Comparison of ENCODE assay signal across 23 cellular contexts in the genomic region with DNA sequence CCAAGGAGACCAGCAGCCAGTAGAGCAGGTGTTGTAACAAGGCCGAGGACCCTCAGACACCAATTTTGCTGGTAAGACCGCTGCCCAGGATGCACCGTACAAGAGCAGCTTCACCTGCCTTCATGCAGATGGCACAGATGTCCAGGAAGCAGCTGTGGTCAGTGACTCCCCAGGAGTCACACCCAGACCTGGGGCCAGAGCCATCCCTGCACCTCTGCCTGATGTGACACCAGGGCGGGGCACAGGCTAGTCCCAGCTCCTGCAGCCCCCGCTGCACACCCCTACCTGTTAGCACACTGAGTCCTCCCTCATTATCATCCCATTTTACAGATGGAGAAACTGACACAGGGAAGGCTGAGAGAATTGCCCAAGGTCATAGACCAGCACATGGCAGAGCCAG. TPM values are rescaled to one million over a fixed set of nuclear protein-coding genes. Genes with fewer than 3 reads are reported as not detected.
A peak's percentile ranks its signal among the peaks of the same experiment; 100 is the strongest.
DNase-seq lines count a peak whose midpoint lies in the region; ATAC-seq, FAIRE-seq and TF ChIP-seq lines count a peak whose summit lies in the region.
"Had no signal": no experiment of that assay in that cellular context is flagged by ENCODE, and none has a peak within 500 bp of the region (broad histone marks: within the 10 kb centered on the region; RNA-seq: fewer than 3 reads in every experiment).

No MANE protein-coding gene starts in this region.

- H3K36me3 ChIP-seq in CD4-positive, alpha-beta memory T cell (ENCODE audit: insufficient read depth, low read length), result peaks cover 8% of the 10 kb centered on the region
- H3K36me3 ChIP-seq in esophagus muscularis mucosa, result no peaks in the 10 kb centered on the region
- H3K36me3 ChIP-seq: colonic mucosa had no signal

- no peak for TF ChIP-seq POLR2A in esophagus muscularis mucosa (IDR thresholded peaks at IDR 0.05; ENCODE audit: low read depth)

- WGBS in esophagus muscularis mucosa, result 97% methylated on average over 3 of the region's 5 CpGs

- no peak for TF ChIP-seq EP300 in esophagus muscularis mucosa (IDR thresholded peaks at IDR 0.05)

- CTCF ChIA-PET in CD4-positive, alpha-beta memory T cell (lab: Charles Lee; ENCODE audit: partially characterized antibody), result interaction anchor here (1.0 to 1.5 kb wide), 3 partner anchors 36 to 176 kb away, joined by 3 to 6 read pairs (median 4); a partner anchor contains a TSS

- H3K4me3 Mint-ChIP-seq in activated CD4-positive, alpha-beta T cell treated with anti-CD3 and anti-CD28 coated beads, Interleukin-2, amount 10 ng/mL, durations not matched to agents 24 days and 14 days, result peak overlapping the region; percentile 94
- peak overlapping the region in 7 of 8 donors; percentile 35 to 93 (median 50) for H3K4me3 Mint-ChIP-seq in CD4-positive, alpha-beta memory T cell
- H3K4me3 Mint-ChIP-seq in activated T-helper 1 cell treated with anti-CD3 and anti-CD28 coated beads, Interleukin-12 subunit alpha, Interleukin-12 subunit beta, Interleukin-2, Interleukin-4 antibody, amounts not matched to agents 30 ng/mL and 10 ng/mL and 1 ng/mL, durations not matched to agents 14 hours and 24 hours and 36 hours, result peak overlapping the region; percentile 97
- peak overlapping the region; percentile 93 for H3K4me3 Mint-ChIP-seq in natural killer cell

- H3K4me3 ChIP-seq in CD4-positive, alpha-beta memory T cell (ENCODE audit: low read length in 2 of 2), result no peak overlapping the region
- H3K4me3 ChIP-seq in esophagus muscularis mucosa, result no peak overlapping the region
- H3K4me3 ChIP-seq: A549, colonic mucosa, psoas muscle, SK-N-MC, smooth muscle cell had no signal

- no peaks in the 10 kb centered on the region for H3K27me3 Mint-ChIP-seq in activated CD4-positive, alpha-beta T cell treated with anti-CD3 and anti-CD28 coated beads, Interleukin-2, amount 10 ng/mL, durations not matched to agents 24 days and 14 days
- no peaks in the 10 kb centered on the region for H3K27me3 Mint-ChIP-seq in CD4-positive, alpha-beta memory T cell
- H3K27me3 Mint-ChIP-seq in activated T-helper 1 cell treated with anti-CD3 and anti-CD28 coated beads, Interleukin-12 subunit alpha, Interleukin-12 subunit beta, Interleukin-2, Interleukin-4 antibody, amounts not matched to agents 30 ng/mL and 10 ng/mL and 1 ng/mL, durations not matched to agents 14 hours and 24 hours and 36 hours (ENCODE audit: insufficient read depth), result no peaks in the 10 kb centered on the region
- peaks cover 0 to 3% of the 10 kb centered on the region in 2 donors for H3K27me3 Mint-ChIP-seq in natural killer cell (ENCODE audit: low read depth in 2 of 2)

- no peaks in the 10 kb centered on the region for H3K9me3 Mint-ChIP-seq in activated CD4-positive, alpha-beta T cell treated with anti-CD3 and anti-CD28 coated beads, Interleukin-2, amount 10 ng/mL, durations not matched to agents 24 days and 14 days
- peaks cover 0 to 1% (median 0%) of the 10 kb centered on the region in 8 donors for H3K9me3 Mint-ChIP-seq in CD4-positive, alpha-beta memory T cell
- H3K9me3 Mint-ChIP-seq in activated T-helper 1 cell treated with anti-CD3 and anti-CD28 coated beads, Interleukin-12 subunit alpha, Interleukin-12 subunit beta, Interleukin-2, Interleukin-4 antibody, amounts not matched to agents 30 ng/mL and 10 ng/mL and 1 ng/mL, durations not matched to agents 14 hours and 24 hours and 36 hours, result no peaks in the 10 kb centered on the region
- H3K9me3 Mint-ChIP-seq in natural killer cell, result no peaks in the 10 kb centered on the region

- POLR2A ChIA-PET in CD4-positive, alpha-beta memory T cell (lab: Charles Lee; ENCODE audit: partially characterized antibody), result interaction anchor here (1.0 to 6.7 kb wide), 4 partner anchors 23 to 170 kb away, joined by 3 to 179 read pairs (median 4); a partner anchor contains a TSS

- peak overlapping the region; percentile 65 for H3K27ac Mint-ChIP-seq in activated CD4-positive, alpha-beta T cell treated with anti-CD3 and anti-CD28 coated beads, Interleukin-2, amount 10 ng/mL, durations not matched to agents 24 days and 14 days
- H3K27ac Mint-ChIP-seq in CD4-positive, alpha-beta memory T cell, result peak overlapping the region; percentile 30 to 96 (median 80)
- H3K27ac Mint-ChIP-seq in activated T-helper 1 cell treated with anti-CD3 and anti-CD28 coated beads, Interleukin-12 subunit alpha, Interleukin-12 subunit beta, Interleukin-2, Interleukin-4 antibody, amounts not matched to agents 30 ng/mL and 10 ng/mL and 1 ng/mL, durations not matched to agents 14 hours and 24 hours and 36 hours, result peak overlapping the region; percentile 24
- peak overlapping the region; percentile 70 to 100 for H3K27ac Mint-ChIP-seq in natural killer cell

- DNase-seq in activated CD4-positive, alpha-beta T cell treated with anti-CD3 and anti-CD28 coated beads, Interleukin-2, amount 10 ng/mL, durations not matched to agents 24 days and 14 days, result no peak
- DNase-seq in activated CD4-positive, alpha-beta T cell treated with anti-CD3 and anti-CD28 coated beads for 48 hours, result no peak
- DNase-seq in CD4-positive, alpha-beta memory T cell, result no peak
- no peak for DNase-seq in activated T-helper 1 cell treated with anti-CD3 and anti-CD28 coated beads, Interleukin-12 subunit alpha, Interleukin-12 subunit beta, Interleukin-2, Interleukin-4 antibody, amounts not matched to agents 30 ng/mL and 10 ng/mL and 1 ng/mL, durations not matched to agents 14 hours and 24 hours and 36 hours (ENCODE audit: low spot score)
- DNase-seq in natural killer cell (no peak), RCC 7860 (ENCODE audit: low spot score) (no peak), esophagus muscularis mucosa (ENCODE audit: extremely low spot score) (no peak)
- DNase-seq: activated effector memory CD4-positive, alpha-beta T cell treated with anti-CD3 and anti-CD28 coated beads, Interleukin-2, amount 50 U/mL, for 16 hours; colonic mucosa; foreskin fibroblast; GOT3; kidney glomerular epithelial cell; mesendoderm; MM.1S; NCI-H1694; NCI-H774; psoas muscle had no signal

- ATAC-seq in natural killer cell (no peak), HG02938 (IDR thresholded peaks at IDR 0.05; ENCODE audit: unreplicated experiment) (no peak)
- ATAC-seq: A549, Panc1 had no signal

- peaks cover 60% of the 10 kb centered on the region for H3K4me1 Mint-ChIP-seq in activated CD4-positive, alpha-beta T cell treated with anti-CD3 and anti-CD28 coated beads, Interleukin-2, amount 10 ng/mL, durations not matched to agents 24 days and 14 days
- peaks cover 53 to 96% (median 72%) of the 10 kb centered on the region in 4 donors for H3K4me1 Mint-ChIP-seq in CD4-positive, alpha-beta memory T cell
- peaks cover 70% of the 10 kb centered on the region for H3K4me1 Mint-ChIP-seq in activated T-helper 1 cell treated with anti-CD3 and anti-CD28 coated beads, Interleukin-12 subunit alpha, Interleukin-12 subunit beta, Interleukin-2, Interleukin-4 antibody, amounts not matched to agents 30 ng/mL and 10 ng/mL and 1 ng/mL, durations not matched to agents 14 hours and 24 hours and 36 hours (ENCODE audit: low read depth)
- H3K4me1 Mint-ChIP-seq in natural killer cell, result peaks cover 78 to 86% of the 10 kb centered on the region in 2 donors

- peaks cover 81% of the 10 kb centered on the region for H3K4me1 ChIP-seq in CD4-positive, alpha-beta memory T cell (ENCODE audit: insufficient read depth, low read length)
- peaks cover 9 to 19% (median 12%) of the 10 kb centered on the region in 4 donors for H3K4me1 ChIP-seq in esophagus muscularis mucosa
- H3K4me1 ChIP-seq: psoas muscle had no signal

- H3K36me3 Mint-ChIP-seq in activated CD4-positive, alpha-beta T cell treated with anti-CD3 and anti-CD28 coated beads, Interleukin-2, amount 10 ng/mL, durations not matched to agents 24 days and 14 days (ENCODE audit: low read depth), result peaks cover 59% of the 10 kb centered on the region
- H3K36me3 Mint-ChIP-seq in CD4-positive, alpha-beta memory T cell, result peaks cover 14 to 46% of the 10 kb centered on the region in 2 donors
- peaks cover 33% of the 10 kb centered on the region for H3K36me3 Mint-ChIP-seq in activated T-helper 1 cell treated with anti-CD3 and anti-CD28 coated beads, Interleukin-12 subunit alpha, Interleukin-12 subunit beta, Interleukin-2, Interleukin-4 antibody, amounts not matched to agents 30 ng/mL and 10 ng/mL and 1 ng/mL, durations not matched to agents 14 hours and 24 hours and 36 hours (ENCODE audit: low read depth)
- no peaks in the 10 kb centered on the region for H3K36me3 Mint-ChIP-seq in natural killer cell

- intact Hi-C loops in activated CD4-positive, alpha-beta T cell treated with anti-CD3 and anti-CD28 coated beads, Interleukin-2, amount 10 ng/mL, durations not matched to agents 24 days and 14 days (cut with micrococcal nuclease), result loop anchor here (5.0 to 10.0 kb wide), 2 partner anchors 178 to 205 kb away; a partner anchor contains a TSS
- intact Hi-C loops in CD4-positive, alpha-beta memory T cell (cut with micrococcal nuclease), result loop anchor here (10.0 kb wide), 3 partner anchors 55 to 215 kb away; a partner anchor contains a TSS
- intact Hi-C loops in activated T-helper 1 cell treated with anti-CD3 and anti-CD28 coated beads, Interleukin-12 subunit alpha, Interleukin-12 subunit beta, Interleukin-2, Interleukin-4 antibody, amounts not matched to agents 30 ng/mL and 10 ng/mL and 1 ng/mL, durations not matched to agents 14 hours and 24 hours and 36 hours (cut with micrococcal nuclease), result loop anchor here (5.0 to 10.0 kb wide), 3 partner anchors 365 to 673 kb away; a partner anchor contains a TSS
- intact Hi-C loops in natural killer cell (cut with micrococcal nuclease), result loop anchor here (2.0 to 5.0 kb wide), 2 partner anchors 319 to 573 kb away; a partner anchor contains a TSS
- intact Hi-C loops in esophagus muscularis mucosa (cut with DNase I), result no loop called here

- peak overlapping the region; percentile 89 for H3K27ac ChIP-seq in CD4-positive, alpha-beta memory T cell (ENCODE audit: low read depth, low read length)
- H3K27ac ChIP-seq in esophagus muscularis mucosa (replicated peaks in 1 of 4), result no peak overlapping the region
- H3K27ac ChIP-seq: A549, colonic mucosa, psoas muscle, SK-N-MC had no signal

- no peak for FAIRE-seq in RCC 7860 (lab: Jason Lieb, UNC)
- FAIRE-seq: A549, TTC549 had no signal

- H3K9me3 ChIP-seq in CD4-positive, alpha-beta memory T cell (ENCODE audit: control insufficient read depth in 1 of 2, low read length in 2 of 2), result no peaks in the 10 kb centered on the region
- no peaks in the 10 kb centered on the region for H3K9me3 ChIP-seq in esophagus muscularis mucosa
- H3K9me3 ChIP-seq: A549, colonic mucosa, psoas muscle had no signal

- no peaks in the 10 kb centered on the region for H3K27me3 ChIP-seq in CD4-positive, alpha-beta memory T cell (ENCODE audit: insufficient read depth, low read length)
- peaks cover 0 to 27% (median 0%) of the 10 kb centered on the region in 4 donors for H3K27me3 ChIP-seq in esophagus muscularis mucosa
- H3K27me3 ChIP-seq: colonic mucosa had no signal

- TF ChIP-seq CTCF in natural killer cell (IDR thresholded peaks at IDR 0.05), result no peak
- no peak for TF ChIP-seq CTCF in esophagus muscularis mucosa (IDR thresholded peaks at IDR 0.05)

RNA-seq across cellular contexts. Expression of a gene that starts 16.3 kb away (rescaled TPM):
- total RNA-seq in activated CD4-positive, alpha-beta T cell treated with anti-CD3 and anti-CD28 coated beads, Interleukin-2, amount 10 ng/mL, durations not matched to agents 24 days and 14 days, result 261 and 262 TPM in 2 replicates
- 100 to 1,000 TPM; 188 to 197 TPM for total RNA-seq in CD4-positive, alpha-beta memory T cell
- polyA plus RNA-seq in CD4-positive, alpha-beta memory T cell, result 10 to 100 TPM; 20.9 to 53.6 TPM
- total RNA-seq in activated T-helper 1 cell treated with anti-CD3 and anti-CD28 coated beads, Interleukin-12 subunit alpha, Interleukin-12 subunit beta, Interleukin-2, Interleukin-4 antibody, amounts not matched to agents 30 ng/mL and 10 ng/mL and 1 ng/mL, durations not matched to agents 14 hours and 24 hours and 36 hours, result 237 and 254 TPM in 2 replicates
- total RNA-seq in natural killer cell, result 100 to 1,000 TPM; 387 to 749 (median 430) TPM
- total RNA-seq in esophagus muscularis mucosa, result 10 to 100 TPM; 10.4 to 19.3 (median 13.2) TPM

RNA-seq across cellular contexts. Expression of a gene that starts 37.1 kb away (rescaled TPM):
- 20.0 and 21.0 TPM in 2 replicates for total RNA-seq in activated CD4-positive, alpha-beta T cell treated with anti-CD3 and anti-CD28 coated beads, Interleukin-2, amount 10 ng/mL, durations not matched to agents 24 days and 14 days
- total RNA-seq in CD4-positive, alpha-beta memory T cell, result 1 to 10 TPM; 7.6 to 9.6 TPM
- 1 to 10 TPM; 1.0 to 1.1 TPM for polyA plus RNA-seq in CD4-positive, alpha-beta memory T cell
- 18.3 and 18.6 TPM in 2 replicates for total RNA-seq in activated T-helper 1 cell treated with anti-CD3 and anti-CD28 coated beads, Interleukin-12 subunit alpha, Interleukin-12 subunit beta, Interleukin-2, Interleukin-4 antibody, amounts not matched to agents 30 ng/mL and 10 ng/mL and 1 ng/mL, durations not matched to agents 14 hours and 24 hours and 36 hours
- 10 to 100 TPM in 2 of 3 donors, 1 to 10 TPM in 1; 6.3 to 14.7 (median 10.1) TPM for total RNA-seq in natural killer cell
- 1 to 10 TPM; 6.5 to 9.1 (median 8.0) TPM for total RNA-seq in esophagus muscularis mucosa

Comparison
In these comparisons a context has a peak if more than half of its experiments do, and no peak if none do; other contexts are left out.
1. H3K27ac Mint-ChIP-seq: peak in every context shown above with its lines; median percentile 85 in natural killer cell; 80 in CD4-positive, alpha-beta memory T cell; 65 in activated CD4-positive, alpha-beta T cell treated with anti-CD3 and anti-CD28 coated beads, Interleukin-2, amount 10 ng/mL, durations not matched to agents 24 days and 14 days; 24 in activated T-helper 1 cell treated with anti-CD3 and anti-CD28 coated beads, Interleukin-12 subunit alpha, Interleukin-12 subunit beta, Interleukin-2, Interleukin-4 antibody, amounts not matched to agents 30 ng/mL and 10 ng/mL and 1 ng/mL, durations not matched to agents 14 hours and 24 hours and 36 hours.
2. RNA of a gene that starts 16.3 kb away (total RNA-seq): 387 to 749 TPM in natural killer cell, 261 to 262 TPM in activated CD4-positive, alpha-beta T cell treated with anti-CD3 and anti-CD28 coated beads, Interleukin-2, amount 10 ng/mL, durations not matched to agents 24 days and 14 days, 237 to 254 TPM in activated T-helper 1 cell treated with anti-CD3 and anti-CD28 coated beads, Interleukin-12 subunit alpha, Interleukin-12 subunit beta, Interleukin-2, Interleukin-4 antibody, amounts not matched to agents 30 ng/mL and 10 ng/mL and 1 ng/mL, durations not matched to agents 14 hours and 24 hours and 36 hours and 188 to 197 TPM in CD4-positive, alpha-beta memory T cell; 10.4 to 19.3 TPM in esophagus muscularis mucosa; every median in the first group is over 4 times any median in the second.
3. Peak in every context shown above with its lines, with median percentiles within 50 percentile points of each other: H3K4me3 Mint-ChIP-seq.